ENCODE assay signal across 22 cellular contexts in genomic region chr2:222872551-222872950, GRCh38.
"Had no signal": no experiment of that assay in that cellular context is flagged by ENCODE, and none has a peak within 500 bp of the region (broad histone marks: within the 10 kb centered on the region; RNA-seq: fewer than 3 reads in every experiment).

No MANE protein-coding gene starts in this region.

- ATAC-seq: K562 had no signal

- H3K27ac ChIP-seq: KMS-11 had no signal

- H3K4me2 ChIP-seq: KMS-11, SK-N-SH had no signal

- H3K9me3 Mint-ChIP-seq: IgD-negative memory B cell had no signal

- DNase-seq: Kasumi-1, MM.1S, NCI-H1092, NCI-H1105 treated with DMSO at 0.1 percent for 48 hours, NCI-H1436, NCI-H187, NCI-H2029, NCI-H2081 treated with DMSO at 0.1 percent for 48 hours, NCI-H2171, NCI-H226, NCI-H446, NCI-H510A, NCI-H524 treated with DMSO at 0.1 percent for 48 hours, NCI-H69, NCI-H774, RPMI8226, SHP77, SK-N-SH, SW 1271 had no signal

- H3K27me3 Mint-ChIP-seq: IgD-negative memory B cell had no signal

- H3K36me3 Mint-ChIP-seq: IgD-negative memory B cell had no signal

- H3K9ac ChIP-seq: KMS-11, SK-N-SH had no signal

- H3K4me3 Mint-ChIP-seq: IgD-negative memory B cell had no signal

- H3K9me3 ChIP-seq: SK-N-SH had no signal

- H3K27ac Mint-ChIP-seq: IgD-negative memory B cell had no signal

- H3K4me3 ChIP-seq: K562 had no signal
